ENCODE assay signal across 2 cellular contexts in genomic region chr6:56517155-56517745, GRCh38.
TF ChIP-seq lines count a peak whose summit lies in the region.

No MANE protein-coding gene starts in this region.

TF ChIP-seq in neural cell, 6 proteins besides CTCF, POLR2A, EP300 and RAD21 (continued from another document):
- TF ChIP-seq POLR2AphosphoS5 (IDR thresholded peaks at IDR 0.05) = no peak

TF ChIP-seq in GM23338, 12 proteins besides CTCF, POLR2A, EP300 and RAD21 (continued from another document):
- TF ChIP-seq ETS1 (IDR thresholded peaks at IDR 0.05) (no peak), JUNB (IDR thresholded peaks at IDR 0.05; ENCODE audit: unreplicated experiment) (no peak), EZH2 (IDR thresholded peaks at IDR 0.05; ENCODE audit: low read depth, unreplicated experiment) (no peak), POLR2AphosphoS5 (IDR thresholded peaks at IDR 0.05; ENCODE audit: low read depth) (no peak), EZH2phosphoT487 (IDR thresholded peaks at IDR 0.05; ENCODE audit: unreplicated experiment) (no peak), STAT1 (IDR thresholded peaks at IDR 0.05; ENCODE audit: unreplicated experiment) (no peak), CREB1 (CRISPR knock-in tag; IDR thresholded peaks at IDR 0.05; ENCODE audit: low read depth) (no peak), ZNF462 (CRISPR knock-in tag; IDR thresholded peaks at IDR 0.05) (no peak), NANOG (IDR thresholded peaks at IDR 0.05; ENCODE audit: borderline replicate concordance) (no peak), ZNF331 (CRISPR knock-in tag; IDR thresholded peaks at IDR 0.05; ENCODE audit: low read depth) (no peak)
